ENCODE assay signal across 13 cellular contexts in the genomic region with DNA sequence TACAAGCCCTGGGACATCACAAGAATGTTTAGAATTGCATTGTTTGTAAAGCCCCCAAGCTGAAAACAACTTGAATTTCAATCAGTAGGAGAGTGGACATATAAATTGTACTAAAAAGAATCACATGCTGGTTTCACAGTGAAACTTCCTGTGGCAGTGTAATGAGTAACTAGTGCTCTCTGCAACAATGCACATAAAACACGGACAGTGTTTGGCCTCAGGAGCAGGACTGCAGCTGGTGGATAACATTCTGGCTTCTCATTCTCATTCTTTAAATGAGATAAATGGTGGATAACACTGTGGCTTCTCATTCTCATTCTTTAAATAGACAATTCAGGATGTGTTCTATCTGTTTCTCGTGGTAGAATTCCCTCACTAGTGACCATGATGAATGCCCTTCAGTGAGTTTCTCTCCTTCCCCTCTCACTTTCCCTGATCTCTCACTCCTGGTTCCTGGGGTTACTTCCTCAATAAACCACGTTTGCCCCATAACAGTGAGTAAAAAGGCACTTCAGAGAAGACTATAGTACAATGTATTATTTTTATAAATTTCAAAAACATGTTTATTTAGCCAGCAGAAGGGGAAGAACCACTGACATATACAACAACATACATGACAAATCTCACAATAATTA.
DNase-seq lines count a peak whose midpoint lies in the region; ATAC-seq lines count a peak whose summit lies in the region.
"Had no signal": no experiment of that assay in that cellular context is flagged by ENCODE, and none has a peak within 500 bp of the region (broad histone marks: within the 10 kb centered on the region; RNA-seq: fewer than 3 reads in every experiment).

No MANE protein-coding gene starts in this region.

- no peaks in the 10 kb centered on the region for H3K36me3 ChIP-seq in mucosa of rectum (ENCODE audit: control insufficient read depth in 2 of 2, insufficient read depth in 2 of 2, low read length in 2 of 2)
- H3K36me3 ChIP-seq: esophagus muscularis mucosa, Peyer's patch had no signal

- H3K9ac ChIP-seq in mucosa of rectum (ENCODE audit: low read depth in 1 of 2, low read length in 2 of 2): peak overlapping the region; percentile 18 to 44

- no peaks in the 10 kb centered on the region for H3K27me3 ChIP-seq in mucosa of rectum (ENCODE audit: control insufficient read depth in 2 of 2, insufficient read depth in 2 of 2, low read length in 2 of 2)
- H3K27me3 ChIP-seq: esophagus muscularis mucosa, Peyer's patch had no signal

- no peaks in the 10 kb centered on the region for H3K9me3 ChIP-seq in mucosa of rectum (ENCODE audit: control insufficient read depth in 2 of 2, low read length in 2 of 2)
- H3K9me3 ChIP-seq: Peyer's patch had no signal

- peaks cover 4 to 9% of the 10 kb centered on the region in 2 donors for H3K4me1 ChIP-seq in mucosa of rectum (ENCODE audit: control insufficient read depth in 2 of 2, insufficient read depth in 2 of 2, low read length in 2 of 2)
- H3K4me1 ChIP-seq: Peyer's patch had no signal

- peak overlapping the region; percentile 74 to 80 for H3K27ac ChIP-seq in mucosa of rectum (ENCODE audit: low read depth in 2 of 2, low read length in 2 of 2)
- no peak overlapping the region for H3K27ac ChIP-seq in caudate nucleus (ENCODE audit: low read depth, low read length)
- H3K27ac ChIP-seq: esophagus muscularis mucosa had no signal

- peak overlapping the region; percentile 14 to 59 for H3K4me3 ChIP-seq in mucosa of rectum (ENCODE audit: low read length in 2 of 2)
- H3K4me3 ChIP-seq: esophagus muscularis mucosa had no signal

- ATAC-seq in GM18858 (IDR thresholded peaks at IDR 0.05; ENCODE audit: unreplicated experiment) (peak; percentile 86), HG02588 (IDR thresholded peaks at IDR 0.05; ENCODE audit: unreplicated experiment) (peak; percentile 89), HG03575 (IDR thresholded peaks at IDR 0.05; ENCODE audit: extremely low read depth, insufficient number of reproducible peaks, low FRiP score, unreplicated experiment) (peak; percentile 60), HG02870 (IDR thresholded peaks at IDR 0.05; ENCODE audit: unreplicated experiment) (no peak)

- DNase-seq in caudate nucleus (lab: John Stamatoyannopoulos, UW): no peak
- DNase-seq in NCI-H446 treated with DMSO at 0.1 percent for 48 hours (lab: John Stamatoyannopoulos, UW): no peak
- no peak for DNase-seq in NCI-H1092 treated with DMSO at 0.1 percent for 48 hours (lab: John Stamatoyannopoulos, UW)
- DNase-seq: activated CD4-positive, alpha-beta T cell treated with anti-CD3 and anti-CD28 coated beads for 4 hours; aorta; CD4-positive, alpha-beta memory T cell; Peyer's patch had no signal
